Comparison of ENCODE assay signal across 19 cellular contexts in genomic region chr21:17519208-17519738, GRCh38. TPM values are rescaled to one million over a fixed set of nuclear protein-coding genes. Genes with fewer than 3 reads are reported as not detected.
DNase-seq lines count a peak whose midpoint lies in the region; ATAC-seq, FAIRE-seq and TF ChIP-seq lines count a peak whose summit lies in the region.
"Had no signal": no experiment of that assay in that cellular context is flagged by ENCODE, and none has a peak within 500 bp of the region (broad histone marks: within the 10 kb centered on the region; RNA-seq: fewer than 3 reads in every experiment).

No MANE protein-coding gene starts in this region.

- no peak overlapping the region for H2BK5ac ChIP-seq in H1 (ENCODE audit: low read depth, low read length)

- H4K8ac ChIP-seq in H1 (ENCODE audit: extremely low read depth, insufficient read depth, low read length) = no peak overlapping the region

- no peak for TF ChIP-seq POLR2A in heart left ventricle (IDR thresholded peaks at IDR 0.05)
- TF ChIP-seq POLR2A in H1 (IDR thresholded peaks at IDR 0.05; ENCODE audit: control extremely low read depth in 1 of 2, low read depth in 2 of 2, low read length in 2 of 2) = no peak

- no peak overlapping the region for H2BK120ac ChIP-seq in H1 (replicated peaks; ENCODE audit: low read depth, low read length)

- DNase-seq in heart left ventricle (no peak), right atrium auricular region (ENCODE audit: low spot score) (no peak), H1 (ENCODE audit: low read depth in 1 of 2, low spot score in 2 of 2) (no peak), left ventricle myocardium superior (no peak), iPS-NIHi11 (ENCODE audit: low spot score) (no peak)
- DNase-seq: BE2C; C1 segment of cervical spinal cord; CD4-positive, CD25-positive, alpha-beta regulatory T cell; CD8-positive, alpha-beta memory T cell; COR-L47; GM23248; HCEC 1CT had no signal

- WGBS in heart left ventricle, 4 donors = 31 to 46% (median 40%) methylated on average over 2 of the region's 2 CpGs
- 87% methylated on average over 2 of the region's 2 CpGs; no CpG with 5 or more reads in 1 of the 2 experiments for WGBS in H1 (ENCODE audit: extremely low coverage in 1 of 2, insufficient coverage in 1 of 2, insufficient read length in 1 of 2, insufficient replicate concordance in 2 of 2, low coverage in 1 of 2, low lambda C conversion rate in 2 of 2, missing lambda C conversion rate in 1 of 2), 2 experiments

- POLR2A ChIA-PET in H1 (lab: Charles Lee; ENCODE audit: partially characterized antibody) = interaction anchor here (0.6 to 12.6 kb wide), 4 partner anchors 9 to 1132 kb away, joined by 3 to 144 read pairs (median 3); no protein-coding TSS in a partner anchor

- TF ChIP-seq CTCF in heart left ventricle (IDR thresholded peaks at IDR 0.05) = no peak
- TF ChIP-seq CTCF in right atrium auricular region (IDR thresholded peaks at IDR 0.05) = no peak
- no peak for TF ChIP-seq CTCF in H1 (IDR thresholded peaks at IDR 0.05; ENCODE audit: control extremely low read depth in 1 of 3, insufficient read depth in 1 of 3, low read depth in 1 of 3, low read length in 3 of 3)

- intact Hi-C loops in heart left ventricle (cut with DNase I) = loop anchor here in 2 of 10 donors (10.0 kb wide), 2 partner anchors 54 to 134 kb away; no protein-coding TSS in a partner anchor
- intact Hi-C loops in left ventricle myocardium superior (cut with micrococcal nuclease) = no loop called here

- H3K79me1 ChIP-seq in H1 (ENCODE audit: low read depth, low read length) = peaks cover 8% of the 10 kb centered on the region

- no peak overlapping the region for H3K14ac ChIP-seq in H1 (ENCODE audit: insufficient read length)

- H3K27ac ChIP-seq in heart left ventricle (peak overlapping the region in 3 of 12 donors; percentile 18 to 44 (median 43)), right atrium auricular region (no peak overlapping the region), H1 (ENCODE audit: low read depth, low read length) (0 out of 2 replicates have a peak overlapping the region, but pooled peaks have one; percentile 51)
- H3K27ac ChIP-seq: GM23248, HL-60 had no signal

- no peak overlapping the region for H2BK15ac ChIP-seq in H1 (ENCODE audit: low read length)

- TF ChIP-seq RAD21 in H1 (IDR thresholded peaks at IDR 0.05 in 1 of 2, conservative IDR thresholded peaks at IDR 0.05 in 1 of 2; ENCODE audit: low read depth in 2 of 2, low read length in 2 of 2) = no peak

- no peak overlapping the region for H2BK20ac ChIP-seq in H1 (ENCODE audit: low read length)

- peaks cover 0 to 28% (median 4%) of the 10 kb centered on the region in 12 donors for H3K4me1 ChIP-seq in heart left ventricle
- peaks cover 0 to under 1% of the 10 kb centered on the region in 2 donors for H3K4me1 ChIP-seq in right atrium auricular region
- H3K4me1 ChIP-seq in H1 (replicated peaks in 1 of 4; ENCODE audit: control insufficient read depth in 3 of 4, insufficient read depth in 4 of 4, low read length in 3 of 4) = peaks cover 2 to 22% (median 21%) of the 10 kb centered on the region in 4 experiments
- H3K4me1 ChIP-seq: BE2C had no signal

- H3K23ac ChIP-seq in H1 (ENCODE audit: insufficient read length) = no peak overlapping the region

- no peak overlapping the region for H2BK12ac ChIP-seq in H1 (ENCODE audit: low read depth, low read length)

- no peak overlapping the region for H4K91ac ChIP-seq in H1 (replicated peaks; ENCODE audit: insufficient read length, low read length)

- H3K56ac ChIP-seq in H1 (replicated peaks; ENCODE audit: insufficient read length, low read depth, low read length) = no peak overlapping the region

- H3K4me3 ChIP-seq in heart left ventricle = no peak overlapping the region
- no peak overlapping the region for H3K4me3 ChIP-seq in right atrium auricular region
- H3K4me3 ChIP-seq in H1 (ENCODE audit: extremely low read depth in 1 of 4, insufficient read depth in 2 of 4, low read depth in 3 of 4, low read length in 4 of 4) = no peak overlapping the region
- H3K4me3 ChIP-seq: GM23248 had no signal

- CTCF ChIA-PET in H1 (lab: Charles Lee; ENCODE audit: partially characterized antibody) = interaction anchor here (0.6 to 1.3 kb wide), 4 partner anchors 30 to 67 kb away, joined by 3 to 5 read pairs (median 4); no protein-coding TSS in a partner anchor

- H2AFZ ChIP-seq in H1 (ENCODE audit: low read length) = no peak overlapping the region
- H2AFZ ChIP-seq: GM23248 had no signal

- TF ChIP-seq EP300 in H1 (IDR thresholded peaks at IDR 0.05; ENCODE audit: borderline replicate concordance in 1 of 2, low read depth in 2 of 2, low read length in 2 of 2) = no peak

- no peaks in the 10 kb centered on the region for H3K36me3 ChIP-seq in heart left ventricle
- H3K36me3 ChIP-seq in right atrium auricular region = no peaks in the 10 kb centered on the region
- H3K36me3 ChIP-seq in H1 (ENCODE audit: control insufficient read depth in 2 of 4, insufficient read depth in 4 of 4, low read length in 3 of 4) = peaks cover 0 to 19% (median 0%) of the 10 kb centered on the region in 4 experiments; a peak in 3 of 8 replicates
- H3K36me3 ChIP-seq: BE2C had no signal

- no peaks in the 10 kb centered on the region for H3K9me3 ChIP-seq in heart left ventricle
- no peaks in the 10 kb centered on the region for H3K9me3 ChIP-seq in right atrium auricular region
- H3K9me3 ChIP-seq in H1 (ENCODE audit: insufficient read depth in 2 of 2, low read depth in 1 of 2, low read length in 1 of 2) = no peaks in the 10 kb centered on the region
- H3K9me3 ChIP-seq: BE2C had no signal

- no peak for FAIRE-seq in H1 (lab: Jason Lieb, UNC)
- FAIRE-seq: D721Med, G401.6, GM12891, H54 had no signal

- H3K79me2 ChIP-seq in H1 (ENCODE audit: control insufficient read depth in 1 of 2, insufficient read depth in 2 of 2, low read length in 2 of 2) = peaks cover 78 to 100% of the 10 kb centered on the region in 2 experiments

- H3K27me3 ChIP-seq in heart left ventricle (peaks cover 0 to 27% (median 0%) of the 10 kb centered on the region in 9 donors), right atrium auricular region (no peaks in the 10 kb centered on the region), H1 (replicated peaks in 1 of 4; ENCODE audit: control insufficient read depth in 3 of 4, extremely low read depth in 1 of 4, insufficient read depth in 3 of 4, low read length in 3 of 4) (no peaks in the 10 kb centered on the region)
- H3K27me3 ChIP-seq: BE2C had no signal

- no peaks in the 10 kb centered on the region for H3K23me2 ChIP-seq in H1 (ENCODE audit: low read depth, low read length)

- no peak overlapping the region for H4K5ac ChIP-seq in H1 (ENCODE audit: insufficient read length, low read depth, low read length)

- no peak overlapping the region; a peak in 1 of 4 replicates for H3K4me2 ChIP-seq in H1 (ENCODE audit: insufficient read depth in 1 of 2, low read depth in 2 of 2, low read length in 2 of 2)

- H2AK5ac ChIP-seq in H1 (ENCODE audit: low read depth, low read length) = no peak overlapping the region

- H3K9ac ChIP-seq in H1 (replicated peaks in 1 of 4; ENCODE audit: extremely low read depth in 1 of 4, low read depth in 3 of 4, low read length in 3 of 4) = no peak overlapping the region
- H3K9ac ChIP-seq: GM23248 had no signal

- H3K18ac ChIP-seq in H1 (ENCODE audit: extremely low read depth, low read length) = no peak overlapping the region

- peaks cover 47 to 49% of the 10 kb centered on the region in 2 experiments for H4K20me1 ChIP-seq in H1 (replicated peaks in 1 of 2; ENCODE audit: control insufficient read depth in 1 of 2, insufficient read depth in 2 of 2, low read length in 2 of 2)

- ATAC-seq in heart left ventricle (peak; percentile 31 to 75 (median 53)), left ventricle myocardium superior (peak; percentile 69), GM18511 (IDR thresholded peaks at IDR 0.05; ENCODE audit: unreplicated experiment) (no peak)

- no peak overlapping the region for H3K4ac ChIP-seq in H1 (replicated peaks; ENCODE audit: insufficient read length, low read depth, low read length)

TF ChIP-seq in H1, 55 proteins besides CTCF, POLR2A, EP300 and RAD21 (continues in another document):
- no peak for TF ChIP-seq USF2 (IDR thresholded peaks at IDR 0.05; ENCODE audit: low read length)
- no peak for TF ChIP-seq NRF1 (IDR thresholded peaks at IDR 0.05; ENCODE audit: low read depth, low read length)
- TF ChIP-seq SIN3A (conservative IDR thresholded peaks at IDR 0.05 in 1 of 2, IDR thresholded peaks at IDR 0.05 in 1 of 2; ENCODE audit: low read depth in 1 of 2, low read length in 2 of 2) = no peak
- no peak for TF ChIP-seq RBBP5 (IDR thresholded peaks at IDR 0.05; ENCODE audit: borderline replicate concordance, low read depth, low read length)
- no peak for TF ChIP-seq BCL11A (IDR thresholded peaks at IDR 0.05; ENCODE audit: low read depth in 2 of 2, low read length in 2 of 2)
- no peak for TF ChIP-seq SIX5 (IDR thresholded peaks at IDR 0.05; ENCODE audit: low read depth, low read length)
- TF ChIP-seq POLR2AphosphoS5 (IDR thresholded peaks at IDR 0.05; ENCODE audit: low read depth, low read length) = no peak
- no peak for TF ChIP-seq SP2 (IDR thresholded peaks at IDR 0.05; ENCODE audit: low read length)
- no peak for TF ChIP-seq BACH1 (IDR thresholded peaks at IDR 0.05; ENCODE audit: low read length)
- no peak for TF ChIP-seq CTBP2 (IDR thresholded peaks at IDR 0.05; ENCODE audit: borderline replicate concordance, insufficient read depth, insufficient read length, low read length)
- no peak for TF ChIP-seq EZH2 (IDR thresholded peaks at IDR 0.05; ENCODE audit: low read depth, low read length, severe bottlenecking)

RNA-seq across cellular contexts. Expression of gene CXADR, which starts 6.4 kb away (rescaled TPM):
- 10 to 100 TPM; 18.4 to 45.1 (median 33.2) TPM for total RNA-seq in heart left ventricle
- 10 to 100 TPM in 1 of 2 donors, 1 to 10 TPM in 1; 7.5 to 21.4 TPM for polyA plus RNA-seq in heart left ventricle
- total RNA-seq in right atrium auricular region = 10 to 100 TPM; 25.8 to 28.8 TPM
- 142 and 145 TPM in 2 replicates for total RNA-seq in H1 (2021; fragmentation: NEBNext Ultra II Directional; extraction: Animal tissue kit (Norgen Biotek cat#: 25700))
- polyA plus RNA-seq in H1 (2011; rRNA removed) = 37.2 and 45.6 TPM in 2 replicates
- polyA plus RNA-seq in H1 (2011; cell fraction: cytosol; rRNA removed) = 52.6 TPM
- polyA plus RNA-seq in H1 (2011; cell fraction: nucleus; rRNA removed) = 29.0 TPM
- 48.0 to 68.5 TPM (median 61.5 TPM) in 4 replicates for polyA plus RNA-seq in H1 (2012, experiment 1 of 2)
- polyA plus RNA-seq in H1 (2012, experiment 2 of 2) = 4.4 TPM
- 156 TPM for polyA plus RNA-seq in H1 (2013, experiment 1 of 2)
- 189 TPM for polyA plus RNA-seq in H1 (2013, experiment 2 of 2)
- 200 and 260 TPM in 2 replicates for polyA minus RNA-seq in H1 (2011; rRNA and poly(A)+ RNA removed)
- 126 TPM for polyA minus RNA-seq in H1 (2011; cell fraction: cytosol; rRNA and poly(A)+ RNA removed)
- 113 TPM for polyA minus RNA-seq in H1 (2011; cell fraction: nucleus; rRNA and poly(A)+ RNA removed)
- total RNA-seq in left ventricle myocardium superior = 27.1 TPM
- total RNA-seq: GM23248 had no signal
- polyA plus RNA-seq: IgD-negative memory B cell had no signal
